8 cellular contexts compared by ENCODE assay signal in the genomic region with DNA sequence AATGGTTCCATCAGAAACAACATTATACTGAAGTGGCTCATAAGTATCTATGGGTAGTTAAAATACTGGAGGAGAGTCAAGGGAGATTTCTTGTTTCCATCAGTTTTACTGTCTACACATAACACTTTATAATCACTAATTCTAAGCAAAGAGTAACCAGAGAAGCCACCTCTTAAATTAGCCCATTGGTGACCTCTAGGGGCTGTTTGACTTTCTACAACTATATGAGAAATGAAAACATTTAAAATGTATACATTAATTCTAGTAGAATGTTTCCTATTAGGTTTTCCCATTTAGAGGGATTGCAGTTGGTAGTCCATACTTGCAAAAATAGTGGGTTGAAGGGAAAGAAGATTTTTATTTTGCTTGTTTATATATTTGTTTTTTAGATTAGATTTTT.
DNase-seq lines count a peak whose midpoint lies in the region; ATAC-seq and TF ChIP-seq lines count a peak whose summit lies in the region.

No MANE protein-coding gene starts in this region.

- H3K27me3 Mint-ChIP-seq in activated CD4-positive, alpha-beta T cell treated with anti-CD3 and anti-CD28 coated beads, Interleukin-2, amount 10 ng/mL, durations not matched to agents 24 days and 14 days: no peaks in the 10 kb centered on the region
- H3K27me3 Mint-ChIP-seq in WTC11 (ENCODE audit: low read depth): no peaks in the 10 kb centered on the region
- H3K27me3 Mint-ChIP-seq in naive thymus-derived CD4-positive, alpha-beta T cell: peaks cover 0 to 4% (median 0%) of the 10 kb centered on the region in 5 donors
- no peaks in the 10 kb centered on the region for H3K27me3 Mint-ChIP-seq in CD14-positive monocyte (ENCODE audit: low read depth in 3 of 3)

- intact Hi-C loops in activated CD4-positive, alpha-beta T cell treated with anti-CD3 and anti-CD28 coated beads, Interleukin-2, amount 10 ng/mL, durations not matched to agents 24 days and 14 days (cut with micrococcal nuclease): loop anchor here (1.0 to 5.0 kb wide), 3 partner anchors 442 to 585 kb away; no protein-coding TSS in a partner anchor
- intact Hi-C loops in naive thymus-derived CD4-positive, alpha-beta T cell (cut with micrococcal nuclease): loop anchor here in 1 of 2 donors (1.0 kb wide), 2 partner anchors 442 to 585 kb away; no protein-coding TSS in a partner anchor
- intact Hi-C loops in colonic mucosa (cut with DNase I) (no loop called here), CD14-positive monocyte (cut with micrococcal nuclease) (no loop called here)

- DNase-seq in activated CD4-positive, alpha-beta T cell treated with anti-CD3 and anti-CD28 coated beads, Interleukin-2, amount 10 ng/mL, durations not matched to agents 24 days and 14 days: peak; percentile 56
- DNase-seq in activated CD4-positive, alpha-beta T cell treated with anti-CD3 and anti-CD28 coated beads, Interleukin-2, amount 50 U/mL, for 4 hours: no peak
- DNase-seq in WTC11 (ENCODE audit: low spot score) (no peak), colonic mucosa (no peak), CD14-positive monocyte (ENCODE audit: low spot score) (no peak), substantia nigra (lab: John Stamatoyannopoulos, UW) (no peak)
- peak in 5 of 9 donors; percentile 0 to 21 (median 7) for DNase-seq in naive thymus-derived CD4-positive, alpha-beta T cell

- TF ChIP-seq CTCF in KMS-11 (conservative IDR thresholded peaks at IDR 0.05; ENCODE audit: low read depth, low read length): peak; percentile 78
- TF ChIP-seq CTCF in WTC11 (IDR thresholded peaks at IDR 0.05): no peak
- no peak for TF ChIP-seq CTCF in colonic mucosa (IDR thresholded peaks at IDR 0.05)
- no peak for TF ChIP-seq CTCF in CD14-positive monocyte (IDR thresholded peaks at IDR 0.05)

- H3K4me1 Mint-ChIP-seq in activated CD4-positive, alpha-beta T cell treated with anti-CD3 and anti-CD28 coated beads, Interleukin-2, amount 10 ng/mL, durations not matched to agents 24 days and 14 days: no peaks in the 10 kb centered on the region
- H3K4me1 Mint-ChIP-seq in WTC11: peaks cover 3% of the 10 kb centered on the region; the same call in 1 of the 2 replicates
- H3K4me1 Mint-ChIP-seq in naive thymus-derived CD4-positive, alpha-beta T cell: no peaks in the 10 kb centered on the region
- no peaks in the 10 kb centered on the region for H3K4me1 Mint-ChIP-seq in CD14-positive monocyte

- H3K4me1 ChIP-seq in KMS-11 (ENCODE audit: low read depth, poor library complexity, severe bottlenecking) (no peaks in the 10 kb centered on the region), colonic mucosa (no peaks in the 10 kb centered on the region)
- H3K4me1 ChIP-seq in naive thymus-derived CD4-positive, alpha-beta T cell (ENCODE audit: control insufficient read depth in 2 of 2, insufficient read depth in 2 of 2, low read length in 2 of 2): no peaks in the 10 kb centered on the region

- no peaks in the 10 kb centered on the region for H3K79me2 ChIP-seq in KMS-11 (ENCODE audit: insufficient read depth, low read depth)

- no peak overlapping the region for H3K4me3 Mint-ChIP-seq in activated CD4-positive, alpha-beta T cell treated with anti-CD3 and anti-CD28 coated beads, Interleukin-2, amount 10 ng/mL, durations not matched to agents 24 days and 14 days
- H3K4me3 Mint-ChIP-seq in WTC11 (no peak overlapping the region), CD14-positive monocyte (no peak overlapping the region)
- H3K4me3 Mint-ChIP-seq in naive thymus-derived CD4-positive, alpha-beta T cell: no peak overlapping the region

- H3K27ac ChIP-seq in KMS-11 (no peak overlapping the region), colonic mucosa (no peak overlapping the region), substantia nigra (ENCODE audit: low read depth, low read length, poor library complexity, severe bottlenecking) (no peak overlapping the region)
- H3K27ac ChIP-seq in naive thymus-derived CD4-positive, alpha-beta T cell (ENCODE audit: low read depth, low read length): no peak overlapping the region

- no peak overlapping the region for H3K27ac Mint-ChIP-seq in activated CD4-positive, alpha-beta T cell treated with anti-CD3 and anti-CD28 coated beads, Interleukin-2, amount 10 ng/mL, durations not matched to agents 24 days and 14 days
- H3K27ac Mint-ChIP-seq in WTC11: no peak overlapping the region
- no peak overlapping the region for H3K27ac Mint-ChIP-seq in naive thymus-derived CD4-positive, alpha-beta T cell
- no peak overlapping the region for H3K27ac Mint-ChIP-seq in CD14-positive monocyte

- H3K27me3 ChIP-seq in KMS-11 (ENCODE audit: insufficient read depth, low read depth) (no peaks in the 10 kb centered on the region), colonic mucosa (no peaks in the 10 kb centered on the region)
- H3K27me3 ChIP-seq in naive thymus-derived CD4-positive, alpha-beta T cell (ENCODE audit: control insufficient read depth in 2 of 2, insufficient read depth in 2 of 2, low read length in 2 of 2): peaks cover 0 to 2% of the 10 kb centered on the region in 2 donors

- CTCF ChIA-PET in WTC11 (lab: Charles Lee): interaction anchor here (0.6 to 0.8 kb wide), 2 partner anchors 466 to 521 kb away, joined by 3 read pairs; no protein-coding TSS in a partner anchor
- CTCF ChIA-PET in naive thymus-derived CD4-positive, alpha-beta T cell (lab: Charles Lee): interaction anchor here (0.8 to 2.0 kb wide), 2 partner anchors 442 to 585 kb away, joined by 5 to 13 read pairs; no protein-coding TSS in a partner anchor

- ATAC-seq in WTC11: peak; percentile 69
- ATAC-seq in naive thymus-derived CD4-positive, alpha-beta T cell: no peak

- POLR2A ChIA-PET in WTC11 (lab: Charles Lee): no interaction called here
- POLR2A ChIA-PET in naive thymus-derived CD4-positive, alpha-beta T cell (lab: Charles Lee): no interaction called here

- no peaks in the 10 kb centered on the region for H3K36me3 ChIP-seq in KMS-11 (ENCODE audit: insufficient read depth)
- no peaks in the 10 kb centered on the region for H3K36me3 ChIP-seq in naive thymus-derived CD4-positive, alpha-beta T cell (ENCODE audit: control insufficient read depth in 2 of 3, insufficient read depth in 3 of 3, low read length in 3 of 3)
- H3K36me3 ChIP-seq in colonic mucosa: no peaks in the 10 kb centered on the region

- no peaks in the 10 kb centered on the region for H3K36me3 Mint-ChIP-seq in activated CD4-positive, alpha-beta T cell treated with anti-CD3 and anti-CD28 coated beads, Interleukin-2, amount 10 ng/mL, durations not matched to agents 24 days and 14 days (ENCODE audit: low read depth)
- H3K36me3 Mint-ChIP-seq in WTC11 (peaks cover under 1% of the 10 kb centered on the region; the same call in 1 of the 2 replicates), CD14-positive monocyte (no peaks in the 10 kb centered on the region)
- H3K36me3 Mint-ChIP-seq in naive thymus-derived CD4-positive, alpha-beta T cell: no peaks in the 10 kb centered on the region

- no peaks in the 10 kb centered on the region for H4K20me1 ChIP-seq in KMS-11 (ENCODE audit: insufficient read depth)

- H3K4me3 ChIP-seq in KMS-11 (IDR thresholded peaks at IDR 0.05; ENCODE audit: insufficient read depth, low read depth, low read length) (no peak overlapping the region), colonic mucosa (no peak overlapping the region)
- H3K4me3 ChIP-seq in naive thymus-derived CD4-positive, alpha-beta T cell (ENCODE audit: low read length): no peak overlapping the region

- H3K4me2 ChIP-seq in KMS-11: no peak overlapping the region

- H2AFZ ChIP-seq in KMS-11 (ENCODE audit: low read depth): no peak overlapping the region

- H3K9me3 Mint-ChIP-seq in activated CD4-positive, alpha-beta T cell treated with anti-CD3 and anti-CD28 coated beads, Interleukin-2, amount 10 ng/mL, durations not matched to agents 24 days and 14 days: no peaks in the 10 kb centered on the region
- H3K9me3 Mint-ChIP-seq in WTC11 (peaks cover 1% of the 10 kb centered on the region), CD14-positive monocyte (no peaks in the 10 kb centered on the region)
- H3K9me3 Mint-ChIP-seq in naive thymus-derived CD4-positive, alpha-beta T cell: peaks cover 0 to 5% (median 0%) of the 10 kb centered on the region in 11 donors

- H3K9me3 ChIP-seq in naive thymus-derived CD4-positive, alpha-beta T cell (ENCODE audit: control insufficient read depth in 2 of 3, low read length in 3 of 3): no peaks in the 10 kb centered on the region
- H3K9me3 ChIP-seq in colonic mucosa: no peaks in the 10 kb centered on the region

- no peak overlapping the region for H3K9ac ChIP-seq in KMS-11
- H3K9ac ChIP-seq in colonic mucosa (ENCODE audit: low read depth in 2 of 2, low read length in 2 of 2): no peak overlapping the region

TF ChIP-seq in WTC11, 78 proteins besides CTCF, POLR2A, EP300 and RAD21:
- no peak for TF ChIP-seq SOX15 (CRISPR knock-in tag; IDR thresholded peaks at IDR 0.05)
- no peak for TF ChIP-seq SMAD3 (CRISPR knock-in tag; IDR thresholded peaks at IDR 0.05; ENCODE audit: borderline replicate concordance)
- no peak for TF ChIP-seq E2F5 (CRISPR knock-in tag; IDR thresholded peaks at IDR 0.05)
- no peak for TF ChIP-seq ZNF138 (CRISPR knock-in tag; conservative IDR thresholded peaks at IDR 0.05)
- TF ChIP-seq ZNF425 (CRISPR knock-in tag; conservative IDR thresholded peaks at IDR 0.05): no peak
- TF ChIP-seq JAZF1 (CRISPR knock-in tag; IDR thresholded peaks at IDR 0.05): no peak
- TF ChIP-seq ATF1 (CRISPR knock-in tag; IDR thresholded peaks at IDR 0.05): no peak

Comparison
In these comparisons a context has a peak if more than half of its experiments do, and no peak if none do; other contexts are left out.
1. DNase-seq: peak in activated CD4-positive, alpha-beta T cell treated with anti-CD3 and anti-CD28 coated beads, Interleukin-2, amount 10 ng/mL, durations not matched to agents 24 days and 14 days (single experiment) and naive thymus-derived CD4-positive, alpha-beta T cell (5 of 9); none in activated CD4-positive, alpha-beta T cell treated with anti-CD3 and anti-CD28 coated beads, Interleukin-2, amount 50 U/mL, for 4 hours (0 of 2), WTC11 (single experiment), colonic mucosa (single experiment), CD14-positive monocyte (single experiment) and substantia nigra (0 of 49).